In genomic region chr19:45730389-45731288, GRCh38 we compare ENCODE assay signal across 1 cellular context.
TF ChIP-seq lines count a peak whose summit lies in the region.

TSS of gene FBXO46 (minus strand) at chr19:45730896. CDS start at chr19:45713495, 17,401 bp downstream.

TF ChIP-seq in SK-N-SH, 30 proteins besides CTCF, POLR2A, EP300 and RAD21 (continued from another document):
- TF ChIP-seq ZBTB33 (IDR thresholded peaks at IDR 0.05; ENCODE audit: borderline replicate concordance, low read depth), result peak; percentile 91
- no peak for TF ChIP-seq JUND (IDR thresholded peaks at IDR 0.05)
- TF ChIP-seq PBX3 (IDR thresholded peaks at IDR 0.05), result no peak
- peak; percentile 97 for TF ChIP-seq CHD2 (IDR thresholded peaks at IDR 0.05; ENCODE audit: low read length, partially characterized antibody)
- TF ChIP-seq POLR2AphosphoS5 (IDR thresholded peaks at IDR 0.05; ENCODE audit: low read depth, low read length), result peak; percentile 78
- peak; percentile 95 for TF ChIP-seq NRF1 (IDR thresholded peaks at IDR 0.05; ENCODE audit: low read depth, low read length)
- no peak for TF ChIP-seq USF2 (IDR thresholded peaks at IDR 0.05; ENCODE audit: borderline replicate concordance, low read depth, low read length)
- no peak for TF ChIP-seq FOSL2 (IDR thresholded peaks at IDR 0.05; ENCODE audit: borderline replicate concordance, low read depth)
